In genomic region chr1:54479251-54479650, GRCh38 we compare ENCODE assay signal across 21 cellular contexts.
"Had no signal": no experiment of that assay in that cellular context is flagged by ENCODE, and none has a peak within 500 bp of the region (broad histone marks: within the 10 kb centered on the region; RNA-seq: fewer than 3 reads in every experiment).

No MANE protein-coding gene starts in this region.

- H3K36me3 ChIP-seq: colonic mucosa, gastrocnemius medialis, heart right ventricle, prostate gland, spleen had no signal

- H3K27ac ChIP-seq: colonic mucosa, gastrocnemius medialis, heart right ventricle, prostate gland had no signal

- H3K9me3 ChIP-seq: colonic mucosa, gastrocnemius medialis, heart right ventricle, prostate gland, spleen had no signal

- ATAC-seq: activated CD8-positive, alpha-beta memory T cell treated with anti-CD3 and anti-CD28 coated beads, Interleukin-2, amount 10 ng/mL, durations not matched to agents 7 days and 5 days; gastrocnemius medialis; heart right ventricle; left ventricle myocardium superior; sciatic nerve; SK-N-SH treated with all-trans-retinoic acid at 6 μM for 48 hours; WTC11 had no signal

- H3K4me3 Mint-ChIP-seq: activated CD8-positive, alpha-beta memory T cell treated with anti-CD3 and anti-CD28 coated beads, Interleukin-2, amount 10 ng/mL, durations not matched to agents 7 days and 5 days; activated T-cell treated with anti-CD3 and anti-CD28 coated beads, Interleukin-2, amount 50 U/mL, for 24 hours; T-helper 1 cell treated with Interleukin-12 subunit alpha and Interleukin-12 subunit beta and Interleukin-4 antibody, amounts not matched to agents 30 μg/mL and 1 μg/mL, for 36 hours; type B pancreatic cell; WTC11 had no signal

- H3K27me3 ChIP-seq: colonic mucosa, gastrocnemius medialis had no signal

- H3K9me3 Mint-ChIP-seq: activated T-cell treated with anti-CD3 and anti-CD28 coated beads, Interleukin-2, amount 50 U/mL, for 24 hours; T-helper 1 cell treated with Interleukin-12 subunit alpha and Interleukin-12 subunit beta and Interleukin-4 antibody, amounts not matched to agents 30 μg/mL and 1 μg/mL, for 36 hours; type B pancreatic cell; WTC11 had no signal

- H3K27ac Mint-ChIP-seq: activated CD8-positive, alpha-beta memory T cell treated with anti-CD3 and anti-CD28 coated beads, Interleukin-2, amount 10 ng/mL, durations not matched to agents 7 days and 5 days; activated T-cell treated with anti-CD3 and anti-CD28 coated beads, Interleukin-2, amount 50 U/mL, for 24 hours; T-helper 1 cell treated with Interleukin-12 subunit alpha and Interleukin-12 subunit beta and Interleukin-4 antibody, amounts not matched to agents 30 μg/mL and 1 μg/mL, for 36 hours; type B pancreatic cell; WTC11 had no signal

- DNase-seq: activated CD4-positive, alpha-beta T cell treated with anti-CD3 and anti-CD28 coated beads, Interleukin-2, amount 50 U/mL, for 1 hour; activated CD8-positive, alpha-beta memory T cell treated with anti-CD3 and anti-CD28 coated beads, Interleukin-2, amount 10 ng/mL, durations not matched to agents 7 days and 5 days; activated effector memory CD4-positive, alpha-beta T cell treated with Interleukin-2 at 50 U/mL for 16 hours; activated T-cell treated with anti-CD3 and anti-CD28 coated beads, Interleukin-2, amount 50 U/mL, for 24 hours; colonic mucosa; effector CD8-positive, alpha-beta T cell; gastrocnemius medialis; heart right ventricle; left ventricle myocardium superior; mesenchymal stem cell; nucleus accumbens; spleen; stimulated activated CD4-positive, alpha-beta T cell treated with anti-CD3 and anti-CD28 coated beads, Interleukin-1b, Interleukin-23, amount 100 ng/mL, for 48 hours; stimulated activated naive CD4-positive, alpha-beta T cell; substantia nigra had no signal

- H3K27me3 Mint-ChIP-seq: activated T-cell treated with anti-CD3 and anti-CD28 coated beads, Interleukin-2, amount 50 U/mL, for 24 hours; type B pancreatic cell had no signal

- H3K4me3 ChIP-seq: colonic mucosa, gastrocnemius medialis, heart right ventricle, prostate gland, spleen had no signal

- H3K36me3 Mint-ChIP-seq: activated CD8-positive, alpha-beta memory T cell treated with anti-CD3 and anti-CD28 coated beads, Interleukin-2, amount 10 ng/mL, durations not matched to agents 7 days and 5 days; type B pancreatic cell; WTC11 had no signal

- H3K4me1 ChIP-seq: prostate gland had no signal
